ENCODE assay signal across 3 cellular contexts in genomic region chr4:5575941-5576340, GRCh38.
"Had no signal": no experiment of that assay in that cellular context is flagged by ENCODE, and none has a peak within 500 bp of the region (broad histone marks: within the 10 kb centered on the region; RNA-seq: fewer than 3 reads in every experiment).

No MANE protein-coding gene starts in this region.

- ATAC-seq: GM12878 had no signal

- DNase-seq: GDM1, GF-D8 had no signal

- H3K4me3 ChIP-seq: GM12878 had no signal
